26 cellular contexts compared by ENCODE assay signal in genomic region chr10:75176736-75177135, GRCh38. TPM values are rescaled to one million over a fixed set of nuclear protein-coding genes. Genes with fewer than 3 reads are reported as not detected.
DNase-seq lines count a peak whose midpoint lies in the region; ATAC-seq, FAIRE-seq and TF ChIP-seq lines count a peak whose summit lies in the region.
"Had no signal": no experiment of that assay in that cellular context is flagged by ENCODE, and none has a peak within 500 bp of the region (broad histone marks: within the 10 kb centered on the region; RNA-seq: fewer than 3 reads in every experiment).

No MANE protein-coding gene starts in this region.

- H3K9me3 ChIP-seq in astrocyte (ENCODE audit: insufficient read depth, low read depth, low read length) (no peaks in the 10 kb centered on the region), lower lobe of right lung (no peaks in the 10 kb centered on the region), Karpas-422 (ENCODE audit: low read length) (no peaks in the 10 kb centered on the region)
- H3K9me3 ChIP-seq: A549; BE2C; BLaER1 treated with 17β-estradiol and CSF1 and Interleukin-3, amounts not matched to agents 10 nM and 100 nM had no signal

- intact Hi-C loops in lower lobe of right lung (cut with DNase I): no loop called here

- H3K4me1 Mint-ChIP-seq in astrocyte (ENCODE audit: low read depth, unreplicated experiment) (peaks cover 5% of the 10 kb centered on the region), progenitor cell of endocrine pancreas (ENCODE audit: low read depth) (peaks cover 2% of the 10 kb centered on the region)
- H3K4me1 Mint-ChIP-seq: CD14-positive monocyte had no signal

- H3K9ac ChIP-seq in astrocyte (ENCODE audit: low read length): no peak overlapping the region
- no peak overlapping the region for H3K9ac ChIP-seq in Karpas-422 (ENCODE audit: low read length)
- H3K9ac ChIP-seq: BLaER1 treated with 17β-estradiol and CSF1 and Interleukin-3, amounts not matched to agents 10 nM and 100 nM; GM23248 had no signal

- H3K36me3 ChIP-seq in astrocyte (ENCODE audit: insufficient read depth, low read length) (peaks cover 7% of the 10 kb centered on the region), lower lobe of right lung (peaks cover 6% of the 10 kb centered on the region), Karpas-422 (ENCODE audit: insufficient read depth, low read length) (peaks cover 14% of the 10 kb centered on the region; the same call in 1 of the 2 replicates)
- H3K36me3 ChIP-seq: BE2C had no signal

- no peaks in the 10 kb centered on the region for H3K9me3 Mint-ChIP-seq in astrocyte (ENCODE audit: unreplicated experiment)
- no peaks in the 10 kb centered on the region for H3K9me3 Mint-ChIP-seq in progenitor cell of endocrine pancreas (ENCODE audit: low read depth)
- H3K9me3 Mint-ChIP-seq: CD14-positive monocyte; CD4-positive, alpha-beta T cell; CD8-positive, alpha-beta memory T cell had no signal

- H3K36me3 Mint-ChIP-seq in astrocyte (ENCODE audit: low read depth, unreplicated experiment): peaks cover 7% of the 10 kb centered on the region
- H3K36me3 Mint-ChIP-seq in progenitor cell of endocrine pancreas (ENCODE audit: insufficient read depth): peaks cover 4% of the 10 kb centered on the region

- FAIRE-seq in astrocyte (lab: Jason Lieb, UNC): peak; percentile 20
- FAIRE-seq: A549, D721Med, GM12878, GM19239, H1 had no signal

- no peak overlapping the region for H3K27ac ChIP-seq in astrocyte (ENCODE audit: low read depth, low read length)
- H3K27ac ChIP-seq in lower lobe of right lung: no peak overlapping the region
- no peak overlapping the region for H3K27ac ChIP-seq in Karpas-422 (ENCODE audit: low read length)
- no peak overlapping the region for H3K27ac ChIP-seq in substantia nigra (ENCODE audit: low read depth, low read length, poor library complexity, severe bottlenecking)
- H3K27ac ChIP-seq: A549; BLaER1 treated with 17β-estradiol and CSF1 and Interleukin-3, amounts not matched to agents 10 nM and 100 nM; GM23248 had no signal

- no peaks in the 10 kb centered on the region for H3K27me3 Mint-ChIP-seq in astrocyte (ENCODE audit: low read depth, unreplicated experiment)
- H3K27me3 Mint-ChIP-seq in progenitor cell of endocrine pancreas: no peaks in the 10 kb centered on the region
- H3K27me3 Mint-ChIP-seq: CD4-positive, alpha-beta T cell; CD8-positive, alpha-beta memory T cell had no signal

- H3K27ac Mint-ChIP-seq in astrocyte (ENCODE audit: unreplicated experiment) (no peak overlapping the region), progenitor cell of endocrine pancreas (peak overlapping the region; percentile 41)
- H3K27ac Mint-ChIP-seq: CD4-positive, alpha-beta T cell had no signal

- TF ChIP-seq CTCF in astrocyte (IDR thresholded peaks at IDR 0.05; ENCODE audit: insufficient read depth, low read depth, low read length) (no peak), lower lobe of right lung (IDR thresholded peaks at IDR 0.05) (no peak), progenitor cell of endocrine pancreas (IDR thresholded peaks at IDR 0.05; ENCODE audit: unreplicated experiment) (no peak)

- peak; percentile 50 to 51 for ATAC-seq in lower lobe of right lung
- ATAC-seq: A549, GM12878 had no signal

- H3K4me2 ChIP-seq in astrocyte (ENCODE audit: low read length) (no peak overlapping the region), Karpas-422 (ENCODE audit: low read depth, low read length, poor library complexity, severe bottlenecking) (no peak overlapping the region)
- H3K4me2 ChIP-seq: A549; BLaER1 treated with 17β-estradiol and CSF1 and Interleukin-3, amounts not matched to agents 10 nM and 100 nM had no signal

- H2AFZ ChIP-seq in astrocyte (ENCODE audit: low read depth, low read length): no peak overlapping the region
- no peak overlapping the region for H2AFZ ChIP-seq in Karpas-422 (ENCODE audit: low read length)
- H2AFZ ChIP-seq: GM23248 had no signal

- H3K79me2 ChIP-seq in astrocyte (ENCODE audit: insufficient read depth, low read length) (no peaks in the 10 kb centered on the region), Karpas-422 (ENCODE audit: low read length) (peaks cover 65% of the 10 kb centered on the region)

- H3K4me1 ChIP-seq in astrocyte (ENCODE audit: insufficient read depth, low read length) (peaks cover 2% of the 10 kb centered on the region), lower lobe of right lung (no peaks in the 10 kb centered on the region), Karpas-422 (ENCODE audit: low read length) (no peaks in the 10 kb centered on the region)
- H3K4me1 ChIP-seq: BE2C; BLaER1 treated with 17β-estradiol and CSF1 and Interleukin-3, amounts not matched to agents 10 nM and 100 nM had no signal

- H4K20me1 ChIP-seq in astrocyte (ENCODE audit: insufficient read depth, low read length) (peaks cover 13% of the 10 kb centered on the region), Karpas-422 (ENCODE audit: insufficient read depth, low read depth, low read length) (no peaks in the 10 kb centered on the region)

- H3K9me2 ChIP-seq in Karpas-422 (replicated peaks; ENCODE audit: insufficient read depth, low read length): no peaks in the 10 kb centered on the region

- no peak overlapping the region for H3K4me3 Mint-ChIP-seq in astrocyte (ENCODE audit: unreplicated experiment)
- no peak overlapping the region for H3K4me3 Mint-ChIP-seq in progenitor cell of endocrine pancreas (ENCODE audit: low read depth)
- H3K4me3 Mint-ChIP-seq: CD14-positive monocyte; CD4-positive, alpha-beta T cell had no signal

- DNase-seq in astrocyte (ENCODE audit: low read depth) (no peak), lower lobe of right lung (no peak), progenitor cell of endocrine pancreas (ENCODE audit: low spot score, unreplicated experiment) (no peak), Karpas-422 (no peak), substantia nigra (lab: John Stamatoyannopoulos, UW) (no peak)
- DNase-seq in activated T-cell treated with anti-CD3 and anti-CD28 coated beads, Interleukin-2, amount 50 U/mL, for 1 hour: no peak
- DNase-seq: 8988T; ACHN; AML-193; BE2C; CD4-positive, alpha-beta T cell; CD8-positive, alpha-beta memory T cell; DMS 273 treated with DMSO at 0.1 percent for 48 hours; DMS79; EL; GDM1; GM23248; H7; HCEC 1CT had no signal

- H3K27me3 ChIP-seq in astrocyte (ENCODE audit: insufficient read depth, low read length) (no peaks in the 10 kb centered on the region), lower lobe of right lung (ENCODE audit: low read depth) (no peaks in the 10 kb centered on the region), Karpas-422 (ENCODE audit: low read length) (no peaks in the 10 kb centered on the region)
- H3K27me3 ChIP-seq: BE2C; BLaER1 treated with 17β-estradiol and CSF1 and Interleukin-3, amounts not matched to agents 10 nM and 100 nM had no signal

- H3K4me3 ChIP-seq in astrocyte (ENCODE audit: insufficient read depth, low read depth, low read length): no peak overlapping the region
- no peak overlapping the region for H3K4me3 ChIP-seq in lower lobe of right lung
- H3K4me3 ChIP-seq in Karpas-422 (ENCODE audit: low read length): no peak overlapping the region
- H3K4me3 ChIP-seq: A549; BLaER1 treated with 17β-estradiol and CSF1 and Interleukin-3, amounts not matched to agents 10 nM and 100 nM; GM12878; GM23248 had no signal

RNA-seq across cellular contexts. Expression of gene VDAC2, which starts 33.9 kb away (rescaled TPM):
- total RNA-seq in astrocyte (338 and 373 TPM in 2 replicates), lower lobe of right lung (120 TPM), progenitor cell of endocrine pancreas (142 and 154 TPM in 2 replicates)
- 84.2 and 128 TPM in 2 replicates for total RNA-seq in Karpas-422 (2014; rRNA removed; shearing (Covaris generic); ENCODE audit: low replicate concordance)

RNA-seq across cellular contexts. Expression of gene COMTD1, which starts 59.0 kb away (rescaled TPM):
- 17.1 and 18.3 TPM in 2 replicates for total RNA-seq in astrocyte
- 18.3 TPM for total RNA-seq in lower lobe of right lung
- 18.4 and 19.9 TPM in 2 replicates for total RNA-seq in progenitor cell of endocrine pancreas
- 14.4 and 75.0 TPM in 2 replicates for total RNA-seq in Karpas-422 (2014; rRNA removed; shearing (Covaris generic); ENCODE audit: low replicate concordance)
